Comparison of ENCODE assay signal across 8 cellular contexts in the genomic region with DNA sequence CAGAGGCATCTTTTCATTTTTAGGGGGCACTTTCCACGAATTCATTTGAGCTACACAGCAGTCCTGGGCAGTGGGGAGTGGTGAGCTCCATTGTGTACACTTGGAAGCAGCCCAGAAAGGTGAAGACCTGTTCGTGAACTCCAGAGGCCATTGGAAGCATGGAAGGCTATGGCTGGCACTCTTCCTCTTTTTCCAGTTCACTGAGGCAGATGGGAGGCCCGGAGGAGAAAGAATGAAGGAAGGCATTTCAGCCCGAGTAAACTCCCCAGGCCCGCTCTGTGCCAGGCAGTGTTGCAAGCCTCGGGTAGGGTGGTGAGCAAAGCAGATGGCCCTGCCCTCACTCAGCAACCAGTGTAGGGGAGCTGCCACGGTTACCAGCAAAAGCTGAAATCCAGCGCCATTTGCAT. TPM values are rescaled to one million over a fixed set of nuclear protein-coding genes. Genes with fewer than 3 reads are reported as not detected.
DNase-seq lines count a peak whose midpoint lies in the region; ATAC-seq, FAIRE-seq and TF ChIP-seq lines count a peak whose summit lies in the region.

No MANE protein-coding gene starts in this region.

- H2AFZ ChIP-seq in endothelial cell of umbilical vein (ENCODE audit: low read depth, low read length) = peak overlapping the region; percentile 35

- H4K20me1 ChIP-seq in endothelial cell of umbilical vein (replicated peaks; ENCODE audit: control insufficient read depth, extremely low read depth, insufficient read depth, low read length) = no peaks in the 10 kb centered on the region

- H3K36me3 ChIP-seq in endothelial cell of umbilical vein (ENCODE audit: control insufficient read depth in 2 of 2, extremely low read depth in 1 of 2, insufficient read depth in 2 of 2, low read length in 2 of 2) (peaks cover 0 to 3% of the 10 kb centered on the region in 2 experiments), mucosa of stomach (ENCODE audit: control insufficient read depth, insufficient read depth, low read length) (peaks cover 4% of the 10 kb centered on the region)

- H3K4me3 ChIP-seq in endothelial cell of umbilical vein (replicated peaks in 1 of 3; ENCODE audit: insufficient read depth in 1 of 3, low read depth in 1 of 3, low read length in 3 of 3) (peak overlapping the region; percentile 29 to 78 (median 48)), mucosa of stomach (ENCODE audit: low read length) (peak overlapping the region; percentile 66)

- H3K9ac ChIP-seq in endothelial cell of umbilical vein (replicated peaks; ENCODE audit: extremely low read depth, insufficient read depth, low read length) = peak overlapping the region; percentile 46
- H3K9ac ChIP-seq in mucosa of stomach (ENCODE audit: low read length) = peak overlapping the region; percentile 54

- dilution Hi-C loops in endothelial cell of umbilical vein (cut with MboI; ENCODE audit: extremely low pct_ligation_motif_present, low sequenced_read_pairs) = no loop called here

- no peaks in the 10 kb centered on the region for H3K9me3 ChIP-seq in endothelial cell of umbilical vein (replicated peaks; ENCODE audit: control insufficient read depth, insufficient read depth, low read length)
- H3K9me3 ChIP-seq in mucosa of stomach (ENCODE audit: control insufficient read depth, low read length) = no peaks in the 10 kb centered on the region

- peak overlapping the region; percentile 54 for H3K4me2 ChIP-seq in endothelial cell of umbilical vein (ENCODE audit: insufficient read depth, low read length)

- ATAC-seq in GM18517 (IDR thresholded peaks at IDR 0.05; ENCODE audit: unreplicated experiment) = no peak
- ATAC-seq in HG02798 (IDR thresholded peaks at IDR 0.05; ENCODE audit: poor library complexity, unreplicated experiment) = no peak

- no peaks in the 10 kb centered on the region for H3K9me1 ChIP-seq in endothelial cell of umbilical vein (replicated peaks; ENCODE audit: control insufficient read depth, extremely low read depth, insufficient read depth, low read length)

- H3K4me1 ChIP-seq in endothelial cell of umbilical vein (ENCODE audit: control insufficient read depth, extremely low read depth, insufficient read depth, low read length) (peaks cover 37% of the 10 kb centered on the region), mucosa of stomach (ENCODE audit: control insufficient read depth, insufficient read depth, low read length) (peaks cover 48% of the 10 kb centered on the region)

- no peak for TF ChIP-seq CTCF in endothelial cell of umbilical vein (IDR thresholded peaks at IDR 0.05; ENCODE audit: extremely low read depth in 1 of 2, insufficient read depth in 1 of 2, low read depth in 1 of 2, low read length in 2 of 2)

- peak overlapping the region; percentile 25 for H3K27ac ChIP-seq in endothelial cell of umbilical vein (ENCODE audit: insufficient read depth, low read depth, low read length)

- BruUV-seq in endothelial cell of umbilical vein (replicated peaks; lab: Mats Ljungman, UMichigan) = TSS peak; percentile 86

- H3K27me3 ChIP-seq in endothelial cell of umbilical vein (ENCODE audit: control insufficient read depth in 2 of 2, insufficient read depth in 2 of 2, low read length in 2 of 2) (no peaks in the 10 kb centered on the region), mucosa of stomach (ENCODE audit: control insufficient read depth, insufficient read depth, low read length) (peaks cover 6% of the 10 kb centered on the region)

- intact Hi-C loops in endothelial cell of umbilical vein (cut with micrococcal nuclease) = loop anchor here (1.0 to 2.0 kb wide), 3 partner anchors 63 to 135 kb away; a partner anchor contains a TSS

- CTCF ChIA-PET in endothelial cell of umbilical vein (lab: Charles Lee) = interaction anchor here (1.8 to 3.7 kb wide), 3 partner anchors 57 to 134 kb away, joined by 7 to 29 read pairs (median 13); no protein-coding TSS in a partner anchor

- POLR2A ChIA-PET in endothelial cell of umbilical vein (lab: Charles Lee) = interaction anchor here (0.5 to 0.6 kb wide), 2 partner anchors 18 to 319 kb away, joined by 3 to 9 read pairs; no protein-coding TSS in a partner anchor

- FAIRE-seq in endothelial cell of umbilical vein (lab: Jason Lieb, UNC) = no peak

- DNase-seq in stimulated activated CD4-positive, alpha-beta T cell treated with anti-CD3 and anti-CD28 coated beads, Interleukin-15, amount 100 ng/mL, for 24 hours = peak; percentile 4
- no peak for DNase-seq in stimulated activated CD4-positive, alpha-beta T cell treated with anti-CD3 and anti-CD28 coated beads, Interleukin-4, amount 100 ng/mL, for 24 hours
- peak; percentile 29 for DNase-seq in RPMI7951 (ENCODE audit: low read depth)
- no peak for DNase-seq in endothelial cell of umbilical vein (ENCODE audit: low read depth, low spot score)
- DNase-seq in H4 (ENCODE audit: low spot score) = no peak

- no peak for TF ChIP-seq POLR2A in endothelial cell of umbilical vein (IDR thresholded peaks at IDR 0.05; ENCODE audit: low read depth, low read length)

- peaks cover 43% of the 10 kb centered on the region for H3K79me2 ChIP-seq in endothelial cell of umbilical vein (ENCODE audit: control insufficient read depth, insufficient read depth, low read length)

TF ChIP-seq in endothelial cell of umbilical vein, 7 proteins besides CTCF, POLR2A, EP300 and RAD21:
- TF ChIP-seq, protein P1, sequence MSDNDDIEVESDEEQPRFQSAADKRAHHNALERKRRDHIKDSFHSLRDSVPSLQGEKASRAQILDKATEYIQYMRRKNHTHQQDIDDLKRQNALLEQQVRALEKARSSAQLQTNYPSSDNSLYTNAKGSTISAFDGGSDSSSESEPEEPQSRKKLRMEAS (IDR thresholded peaks at IDR 0.05; ENCODE audit: insufficient read depth, insufficient read length) = no peak
- TF ChIP-seq POLR2AphosphoS5 (IDR thresholded peaks at IDR 0.05; ENCODE audit: insufficient read depth, low read depth, low read length) (no peak), MYC (IDR thresholded peaks at IDR 0.05; ENCODE audit: low read depth, low read length) (no peak), EZH2 (IDR thresholded peaks at IDR 0.05; ENCODE audit: borderline replicate concordance, low read depth, low read length, severe bottlenecking) (no peak), JUN (IDR thresholded peaks at IDR 0.05; ENCODE audit: borderline replicate concordance, insufficient read depth, insufficient read length, low read depth) (no peak), FOS (IDR thresholded peaks at IDR 0.05; ENCODE audit: borderline replicate concordance, insufficient read depth, low read length) (no peak), GATA2 (IDR thresholded peaks at IDR 0.05; ENCODE audit: insufficient read depth, insufficient read length, low read depth, low read length) (no peak)

RNA-seq across cellular contexts. Expression of a gene that starts 0.7 kb away (rescaled TPM):
- total RNA-seq in RPMI7951 (2014; rRNA removed; shearing (Covaris generic)) = 63.0 and 67.8 TPM in 2 replicates
- 223 and 229 TPM in 2 replicates for total RNA-seq in endothelial cell of umbilical vein
- polyA plus RNA-seq in endothelial cell of umbilical vein = 214 and 239 TPM in 2 replicates
- 134 and 175 TPM in 2 replicates for polyA plus RNA-seq in endothelial cell of umbilical vein (2011; cell fraction: cytosol; rRNA removed)
- 67.9 and 94.8 TPM in 2 replicates for polyA plus RNA-seq in endothelial cell of umbilical vein (2011; cell fraction: nucleus; rRNA removed)
- polyA plus RNA-seq in endothelial cell of umbilical vein (2012) = 58.7 and 150 TPM in 2 replicates
- 603 and 660 TPM in 2 replicates for polyA minus RNA-seq in endothelial cell of umbilical vein
- polyA minus RNA-seq in endothelial cell of umbilical vein (2011; cell fraction: cytosol; rRNA and poly(A)+ RNA removed) = 115 TPM
- polyA minus RNA-seq in endothelial cell of umbilical vein (2011; cell fraction: nucleus; rRNA and poly(A)+ RNA removed) = 69.1 and 71.3 TPM in 2 replicates
- 93.1 and 104 TPM in 2 replicates for total RNA-seq in H4 (2014; rRNA removed; shearing (Covaris generic))

Comparison
In these comparisons a context has a peak if more than half of its experiments do, and no peak if none do; other contexts are left out.
1. DNase-seq: peak in stimulated activated CD4-positive, alpha-beta T cell treated with anti-CD3 and anti-CD28 coated beads, Interleukin-15, amount 100 ng/mL, for 24 hours (single experiment) and RPMI7951 (single experiment); none in stimulated activated CD4-positive, alpha-beta T cell treated with anti-CD3 and anti-CD28 coated beads, Interleukin-4, amount 100 ng/mL, for 24 hours (single experiment), endothelial cell of umbilical vein (single experiment) and H4 (single experiment).